ENCODE assay signal across 16 cellular contexts in the genomic region with DNA sequence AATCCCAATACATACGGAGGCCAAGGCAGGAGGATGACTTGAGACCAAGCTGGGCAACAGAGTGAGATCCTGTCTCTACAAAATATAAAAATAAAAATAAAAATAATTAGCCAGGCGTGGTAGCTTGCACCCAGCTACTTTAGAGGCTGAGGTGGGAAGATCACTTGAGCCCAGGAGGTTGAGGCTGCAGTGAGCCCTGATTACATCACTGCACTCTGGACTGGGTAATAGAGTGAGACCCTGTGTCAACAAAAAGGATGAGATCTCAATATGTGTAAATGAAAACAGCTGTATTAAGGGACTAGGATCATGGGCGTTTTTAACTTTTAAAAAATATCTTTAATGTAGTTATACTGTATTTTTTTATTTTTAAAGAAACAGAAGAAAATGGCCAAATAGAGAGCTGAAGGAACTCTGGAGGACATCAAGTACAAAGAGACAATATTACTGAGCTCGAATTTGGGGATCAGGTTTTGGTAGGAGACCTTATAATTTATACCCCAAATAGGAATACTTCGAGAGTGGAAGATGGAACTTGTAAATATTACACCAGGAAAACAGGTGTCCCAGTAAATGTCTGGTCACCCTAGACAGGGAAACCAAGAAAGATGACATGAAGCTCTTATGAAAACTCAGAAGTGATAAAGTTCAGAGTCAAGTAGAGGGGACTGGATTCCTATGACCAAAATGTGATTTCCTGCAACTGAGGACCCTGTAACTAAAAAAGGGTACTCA. TPM values are rescaled to one million over a fixed set of nuclear protein-coding genes. Genes with fewer than 3 reads are reported as not detected.
DNase-seq lines count a peak whose midpoint lies in the region; ATAC-seq and TF ChIP-seq lines count a peak whose summit lies in the region.
"Had no signal": no experiment of that assay in that cellular context is flagged by ENCODE, and none has a peak within 500 bp of the region (broad histone marks: within the 10 kb centered on the region; RNA-seq: fewer than 3 reads in every experiment).

No MANE protein-coding gene starts in this region.

- no peaks in the 10 kb centered on the region for H3K9me3 Mint-ChIP-seq in CD4-positive, alpha-beta memory T cell
- H3K9me3 Mint-ChIP-seq in effector memory CD8-positive, alpha-beta T cell, result no peaks in the 10 kb centered on the region

- H3K36me3 ChIP-seq in CD4-positive, alpha-beta memory T cell (ENCODE audit: insufficient read depth, low read length), result peaks cover 7% of the 10 kb centered on the region
- H3K36me3 ChIP-seq in IMR-90 (ENCODE audit: control insufficient read depth, insufficient read depth, low read length), result no peaks in the 10 kb centered on the region
- no peaks in the 10 kb centered on the region for H3K36me3 ChIP-seq in smooth muscle cell (ENCODE audit: low read depth)

- H3K27ac ChIP-seq in CD4-positive, alpha-beta memory T cell (ENCODE audit: low read depth, low read length), result no peak overlapping the region
- H3K27ac ChIP-seq in IMR-90 (ENCODE audit: insufficient read depth, low read length), result no peak overlapping the region; the same call in 1 of the 2 replicates
- peak overlapping the region; percentile 74 for H3K27ac ChIP-seq in smooth muscle cell (ENCODE audit: low read depth)

- no peak overlapping the region for H3K4me3 Mint-ChIP-seq in CD4-positive, alpha-beta memory T cell
- H3K4me3 Mint-ChIP-seq in effector memory CD8-positive, alpha-beta T cell, result peak overlapping the region in 1 of 2 donors; percentile 9

- intact Hi-C loops in CD4-positive, alpha-beta memory T cell (cut with micrococcal nuclease), result no loop called here
- intact Hi-C loops in IMR-90 (cut with micrococcal nuclease), result no loop called here

- no peak overlapping the region for H3K4me3 ChIP-seq in CD4-positive, alpha-beta memory T cell (ENCODE audit: low read length in 2 of 2)
- H3K4me3 ChIP-seq in IMR-90 (ENCODE audit: insufficient read depth, low read depth, low read length), result no peak overlapping the region
- H3K4me3 ChIP-seq in smooth muscle cell, result no peak overlapping the region

- CTCF ChIA-PET in CD4-positive, alpha-beta memory T cell (lab: Charles Lee; ENCODE audit: partially characterized antibody), result interaction anchor here (0.6 to 1.5 kb wide), 4 partner anchors 9 to 832 kb away, joined by 3 to 9 read pairs (median 4); no protein-coding TSS in a partner anchor
- CTCF ChIA-PET in IMR-90 (lab: Yijun Ruan, JAX), result interaction anchor here (0.7 to 0.8 kb wide), 2 partner anchors 26 to 231 kb away, joined by 3 to 4 read pairs; no protein-coding TSS in a partner anchor

- H3K9me1 ChIP-seq in IMR-90 (ENCODE audit: insufficient read depth, low read length), result peaks cover 3% of the 10 kb centered on the region

- H3K79me2 ChIP-seq in smooth muscle cell (ENCODE audit: low read depth), result no peaks in the 10 kb centered on the region

- no CpG with 5 or more reads among the region's 5 CpGs for WGBS in IMR-90 (ENCODE audit: extremely low coverage in 2 of 2, insufficient read length in 1 of 2), 2 experiments
- 87% methylated on average over 5 of the region's 5 CpGs for WGBS in smooth muscle cell (ENCODE audit: low lambda C conversion rate)

- H3K4ac ChIP-seq in IMR-90 (ENCODE audit: low read depth, low read length), result no peak overlapping the region

- in situ Hi-C loops in IMR-90 (cut with MboI; ENCODE audit: low sequenced_read_pairs), result no loop called here

- H3K36me3 Mint-ChIP-seq in CD4-positive, alpha-beta memory T cell, result peaks cover 25 to 40% of the 10 kb centered on the region in 2 donors
- peaks cover 18% of the 10 kb centered on the region for H3K36me3 Mint-ChIP-seq in effector memory CD8-positive, alpha-beta T cell (ENCODE audit: insufficient read depth)

- H4K91ac ChIP-seq in IMR-90 (ENCODE audit: insufficient read depth, low read depth, low read length), result no peak overlapping the region

- H3K27me3 ChIP-seq in CD4-positive, alpha-beta memory T cell (ENCODE audit: insufficient read depth, low read length), result no peaks in the 10 kb centered on the region
- H3K27me3 ChIP-seq in IMR-90 (ENCODE audit: control insufficient read depth, insufficient read depth, low read length) (no peaks in the 10 kb centered on the region; the same call in 1 of the 2 replicates), smooth muscle cell (ENCODE audit: low read depth) (no peaks in the 10 kb centered on the region)

- TF ChIP-seq CTCF in IMR-90 (conservative IDR thresholded peaks at IDR 0.05; ENCODE audit: low read depth, low read length) (no peak), smooth muscle cell (IDR thresholded peaks at IDR 0.05; ENCODE audit: borderline replicate concordance, insufficient read depth, poor library complexity, severe bottlenecking) (no peak)

- H3K4me1 ChIP-seq in CD4-positive, alpha-beta memory T cell (ENCODE audit: insufficient read depth, low read length), result peaks cover 74% of the 10 kb centered on the region
- H3K4me1 ChIP-seq in IMR-90 (ENCODE audit: control insufficient read depth, insufficient read depth, low read length) (peaks cover 5% of the 10 kb centered on the region), smooth muscle cell (ENCODE audit: low read depth) (no peaks in the 10 kb centered on the region)

- H2BK15ac ChIP-seq in IMR-90 (ENCODE audit: low read depth, low read length), result no peak overlapping the region

- H2BK120ac ChIP-seq in IMR-90 (ENCODE audit: low read depth, low read length), result no peak overlapping the region

- no TSS peak for BruUV-seq in IMR-90 (replicated peaks; lab: Mats Ljungman, UMichigan)

- no peaks in the 10 kb centered on the region for H3K79me1 ChIP-seq in IMR-90 (ENCODE audit: low read depth in 1 of 2, low read length in 2 of 2)

- dilution Hi-C loops in IMR-90 (cut with HindIII; ENCODE audit: low sequenced_read_pairs, unreplicated experiment), result no loop called here

- H3F3A ChIP-seq in smooth muscle cell (ENCODE audit: low read depth), result peaks cover 9% of the 10 kb centered on the region

- H3K18ac ChIP-seq in IMR-90 (ENCODE audit: low read depth, low read length), result peak overlapping the region; percentile 57; the same call in 1 of the 2 replicates

- H3K4me2 ChIP-seq in IMR-90 (ENCODE audit: low read depth, low read length) (no peak overlapping the region), smooth muscle cell (peak overlapping the region; percentile 57)

- DNase-seq in CD4-positive, alpha-beta memory T cell, result no peak
- DNase-seq in IMR-90 (no peak), smooth muscle cell (lab: John Stamatoyannopoulos, UW; ENCODE audit: unreplicated experiment) (no peak), COR-L47 (lab: John Stamatoyannopoulos, UW) (no peak), anterior cingulate cortex (lab: John Stamatoyannopoulos, UW) (no peak)
- no peak for DNase-seq in effector memory CD8-positive, alpha-beta T cell
- DNase-seq: activated CD8-positive, alpha-beta memory T cell treated with anti-CD3 and anti-CD28 coated beads, Interleukin-2, amount 50 U/mL, for 48 hours; foreskin melanocyte; KG1; NCI-H1694 treated with DMSO at 0.1 percent for 48 hours; NCI-H774; SIG-M5; stimulated activated CD4-positive, alpha-beta T cell treated with anti-CD3 and anti-CD28 coated beads, Interleukin-4, amount 100 ng/mL, for 1 hour; stimulated activated naive CD4-positive, alpha-beta T cell had no signal

- no peak for TF ChIP-seq POLR2A in IMR-90 (IDR thresholded peaks at IDR 0.05; ENCODE audit: low read depth, low read length)

- H3K4me1 Mint-ChIP-seq in CD4-positive, alpha-beta memory T cell, result peaks cover 58 to 79% (median 69%) of the 10 kb centered on the region in 4 donors
- H3K4me1 Mint-ChIP-seq in effector memory CD8-positive, alpha-beta T cell (ENCODE audit: low read depth in 2 of 2), result peaks cover 46 to 72% of the 10 kb centered on the region in 2 donors

- no peak overlapping the region for H3K56ac ChIP-seq in IMR-90 (ENCODE audit: extremely low read depth, insufficient read depth, low read length)

- H2AK9ac ChIP-seq in IMR-90 (replicated peaks; ENCODE audit: low read depth, low read length, poor library complexity), result no peak overlapping the region

- TF ChIP-seq RAD21 in IMR-90 (IDR thresholded peaks at IDR 0.05; ENCODE audit: low read length), result no peak

- H2BK5ac ChIP-seq in IMR-90 (ENCODE audit: low read depth, low read length, poor library complexity, severe bottlenecking), result no peak overlapping the region

- POLR2A ChIA-PET in CD4-positive, alpha-beta memory T cell (lab: Charles Lee; ENCODE audit: partially characterized antibody), result interaction anchor here (0.8 to 4.2 kb wide), 3 partner anchors 8 to 21 kb away, joined by 5 to 54 read pairs (median 13); partner anchors contain the start of gene BATF
- POLR2A ChIA-PET in IMR-90 (lab: Charles Lee; ENCODE audit: unreplicated experiment), result interaction anchor here (0.6 kb wide), 1 partner anchor 10 kb away, joined by 8 read pairs; no protein-coding TSS in a partner anchor

- no peaks in the 10 kb centered on the region for H3K27me3 Mint-ChIP-seq in CD4-positive, alpha-beta memory T cell
- no peaks in the 10 kb centered on the region for H3K27me3 Mint-ChIP-seq in effector memory CD8-positive, alpha-beta T cell

- H4K5ac ChIP-seq in IMR-90 (ENCODE audit: low read depth, low read length), result no peak overlapping the region

- H3K14ac ChIP-seq in IMR-90 (replicated peaks; ENCODE audit: low read depth, low read length), result no peak overlapping the region

- 0 out of 2 replicates have a peak overlapping the region, but pooled peaks have one; percentile 70 for H2AK5ac ChIP-seq in IMR-90 (ENCODE audit: low read depth, low read length)

- no peak; the same call in 1 of the 2 replicates for ATAC-seq in IMR-90 (ENCODE audit: low read depth)
- ATAC-seq in effector memory CD8-positive, alpha-beta T cell (replicated peaks), result no peak
- no peak for ATAC-seq in HG03354 (IDR thresholded peaks at IDR 0.05; ENCODE audit: poor library complexity, severe bottlenecking, unreplicated experiment)

- H3K9me3 ChIP-seq in CD4-positive, alpha-beta memory T cell (ENCODE audit: control insufficient read depth in 1 of 2, low read length in 2 of 2), result no peaks in the 10 kb centered on the region
- H3K9me3 ChIP-seq in IMR-90 (ENCODE audit: control insufficient read depth, insufficient read depth, low read length) (no peaks in the 10 kb centered on the region), smooth muscle cell (replicated peaks; ENCODE audit: low read depth) (no peaks in the 10 kb centered on the region)

- no peak overlapping the region for H3K9ac ChIP-seq in IMR-90 (ENCODE audit: low read depth, low read length)
- no peak overlapping the region for H3K9ac ChIP-seq in smooth muscle cell (ENCODE audit: low read depth)

- H4K20me1 ChIP-seq in IMR-90 (ENCODE audit: insufficient read depth, low read length) (no peaks in the 10 kb centered on the region), smooth muscle cell (ENCODE audit: low read depth) (no peaks in the 10 kb centered on the region)

- H2AFZ ChIP-seq in IMR-90 (replicated peaks; ENCODE audit: low read length, poor library complexity), result no peak overlapping the region
- no peak overlapping the region for H2AFZ ChIP-seq in smooth muscle cell (ENCODE audit: low read depth)

- H2BK20ac ChIP-seq in IMR-90 (ENCODE audit: low read depth, low read length), result 0 out of 2 replicates have a peak overlapping the region, but pooled peaks have one; percentile 16

- no peak overlapping the region for H3K23ac ChIP-seq in IMR-90 (ENCODE audit: low read depth, low read length)

- H3K27ac Mint-ChIP-seq in CD4-positive, alpha-beta memory T cell, result peak overlapping the region; percentile 57 to 88 (median 84)
- H3K27ac Mint-ChIP-seq in effector memory CD8-positive, alpha-beta T cell, result peak overlapping the region; percentile 33 to 73

- H4K8ac ChIP-seq in IMR-90 (ENCODE audit: low read depth in 2 of 2, low read length in 2 of 2), result no peak overlapping the region

RNA-seq across cellular contexts. Expression of gene BATF, which starts 13.1 kb away (rescaled TPM):
- total RNA-seq in CD4-positive, alpha-beta memory T cell, result 10 to 100 TPM; 17.1 to 20.6 TPM
- 10 to 100 TPM; 46.6 to 53.8 TPM for polyA plus RNA-seq in CD4-positive, alpha-beta memory T cell
- total RNA-seq in IMR-90 (2012; rRNA removed) (not detected in 2 replicates), smooth muscle cell (not detected in 2 replicates)
- polyA plus RNA-seq in IMR-90 (2012; rRNA removed) (not detected in 2 replicates), smooth muscle cell (not detected in 2 replicates)
- not detected in 2 replicates for polyA plus RNA-seq in IMR-90 (2012; cell fraction: cytosol; rRNA removed)
- not detected in 2 replicates for polyA plus RNA-seq in IMR-90 (2012; cell fraction: nucleus; rRNA removed; ENCODE audit: low replicate concordance)
- total RNA-seq: H4 had no signal

RNA-seq across cellular contexts. Expression of gene FLVCR2, which starts 43.1 kb away (rescaled TPM):
- total RNA-seq in CD4-positive, alpha-beta memory T cell, result 1 to 10 TPM; 3.0 to 4.1 TPM
- 1 to 10 TPM; 1.9 to 3.3 TPM for polyA plus RNA-seq in CD4-positive, alpha-beta memory T cell
- total RNA-seq in IMR-90 (2012; rRNA removed) (1.1 and 1.4 TPM in 2 replicates), smooth muscle cell (3.9 and 13.3 TPM in 2 replicates)
- polyA plus RNA-seq in IMR-90 (2012; rRNA removed) (0.94 and 1.0 TPM in 2 replicates), smooth muscle cell (3.0 and 3.5 TPM in 2 replicates)
- 0.60 and 1.1 TPM in 2 replicates for polyA plus RNA-seq in IMR-90 (2012; cell fraction: cytosol; rRNA removed)
- 0.85 and 2.4 TPM in 2 replicates for polyA plus RNA-seq in IMR-90 (2012; cell fraction: nucleus; rRNA removed; ENCODE audit: low replicate concordance)

Comparison
In these comparisons a context has a peak if more than half of its experiments do, and no peak if none do; other contexts are left out.
1. RNA of gene BATF, which starts 13.1 kb away (total RNA-seq): 17.1 to 20.6 TPM in CD4-positive, alpha-beta memory T cell; not detected in IMR-90 and not detected in smooth muscle cell; every median in the first group is over 10 times any median in the second.